In genomic region chr19:10516671-10517286, GRCh38 we compare ENCODE assay signal across 8 cellular contexts. TPM values are rescaled to one million over a fixed set of nuclear protein-coding genes. Genes with fewer than 3 reads are reported as not detected.
DNase-seq lines count a peak whose midpoint lies in the region; ATAC-seq and TF ChIP-seq lines count a peak whose summit lies in the region.

No MANE protein-coding gene starts in this region.

- CTCF ChIA-PET in activated naive CD4-positive, alpha-beta T cell treated with anti-CD3 and anti-CD28 coated beads, Interleukin-2, amount 10 ng/mL, durations not matched to agents 7 days and 5 days (lab: Charles Lee), result interaction anchor here (0.5 to 1.2 kb wide), 3 partner anchors 8 to 23 kb away, joined by 3 to 4 read pairs (median 3); no protein-coding TSS in a partner anchor
- CTCF ChIA-PET in activated CD8-positive, alpha-beta T cell treated with anti-CD3 and anti-CD28 coated beads, Interleukin-2, amount 10 ng/mL, durations not matched to agents 7 days and 5 days (lab: Charles Lee), result interaction anchor here (0.9 to 1.6 kb wide), 4 partner anchors 35 to 183 kb away, joined by 3 to 4 read pairs (median 4); no protein-coding TSS in a partner anchor

- H3K4me3 Mint-ChIP-seq in activated naive CD4-positive, alpha-beta T cell treated with anti-CD3 and anti-CD28 coated beads, Interleukin-2, amount 10 ng/mL, durations not matched to agents 7 days and 5 days, result peak overlapping the region; percentile 31
- peak overlapping the region; percentile 15 for H3K4me3 Mint-ChIP-seq in activated CD8-positive, alpha-beta T cell treated with anti-CD3 and anti-CD28 coated beads, Interleukin-2, amount 10 ng/mL, durations not matched to agents 7 days and 5 days

- peaks cover 37% of the 10 kb centered on the region for H3K4me1 Mint-ChIP-seq in activated naive CD4-positive, alpha-beta T cell treated with anti-CD3 and anti-CD28 coated beads, Interleukin-2, amount 10 ng/mL, durations not matched to agents 7 days and 5 days
- H3K4me1 Mint-ChIP-seq in activated CD8-positive, alpha-beta T cell treated with anti-CD3 and anti-CD28 coated beads, Interleukin-2, amount 10 ng/mL, durations not matched to agents 7 days and 5 days (ENCODE audit: low read depth), result peaks cover 44% of the 10 kb centered on the region

- DNase-seq in activated naive CD4-positive, alpha-beta T cell treated with anti-CD3 and anti-CD28 coated beads, Interleukin-2, amount 10 ng/mL, durations not matched to agents 7 days and 5 days, result peak; percentile 23
- no peak for DNase-seq in activated naive CD4-positive, alpha-beta T cell treated with Interleukin-2 at 50 U/mL for 16 hours
- DNase-seq in activated CD8-positive, alpha-beta T cell treated with anti-CD3 and anti-CD28 coated beads, Interleukin-2, amount 10 ng/mL, durations not matched to agents 7 days and 5 days, result no peak
- no peak for DNase-seq in upper lobe of left lung
- DNase-seq in T-helper 9 cell, result no peak
- no peak for DNase-seq in mesenteric fat pad (ENCODE audit: low spot score)

- H3K9me3 Mint-ChIP-seq in activated naive CD4-positive, alpha-beta T cell treated with anti-CD3 and anti-CD28 coated beads, Interleukin-2, amount 10 ng/mL, durations not matched to agents 7 days and 5 days, result no peaks in the 10 kb centered on the region
- H3K9me3 Mint-ChIP-seq in activated CD8-positive, alpha-beta T cell treated with anti-CD3 and anti-CD28 coated beads, Interleukin-2, amount 10 ng/mL, durations not matched to agents 7 days and 5 days (ENCODE audit: insufficient read depth), result no peaks in the 10 kb centered on the region

- no peaks in the 10 kb centered on the region for H3K36me3 ChIP-seq in iPS-20b (ENCODE audit: insufficient read depth, low read depth, low read length)
- no peaks in the 10 kb centered on the region for H3K36me3 ChIP-seq in upper lobe of left lung

- no peak for TF ChIP-seq EP300 in upper lobe of left lung (IDR thresholded peaks at IDR 0.05)

- H3K27ac ChIP-seq in iPS-20b (ENCODE audit: low read length), result no peak overlapping the region
- H3K27ac ChIP-seq in upper lobe of left lung, result peak overlapping the region in 2 of 4 donors; percentile 4 to 36

- H3K9ac ChIP-seq in iPS-20b (ENCODE audit: low read depth, low read length), result no peak overlapping the region

- ATAC-seq in activated CD8-positive, alpha-beta T cell treated with anti-CD3 and anti-CD28 coated beads, Interleukin-2, amount 10 ng/mL, durations not matched to agents 7 days and 5 days, result no peak
- no peak for ATAC-seq in upper lobe of left lung (ENCODE audit: low FRiP score in 2 of 2)
- no peak for ATAC-seq in HG03521 (IDR thresholded peaks at IDR 0.05; ENCODE audit: unreplicated experiment)

- WGBS in upper lobe of left lung, 2 donors, result 45 to 50% methylated on average over 8 to 9 of the region's 10 CpGs

- POLR2A ChIA-PET in activated CD8-positive, alpha-beta T cell treated with anti-CD3 and anti-CD28 coated beads, Interleukin-2, amount 10 ng/mL, durations not matched to agents 7 days and 5 days (lab: Charles Lee), result no interaction called here

- H3K9me3 ChIP-seq in iPS-20b (ENCODE audit: insufficient read depth, low read depth, low read length), result no peaks in the 10 kb centered on the region
- no peaks in the 10 kb centered on the region for H3K9me3 ChIP-seq in upper lobe of left lung

- H3K27me3 ChIP-seq in iPS-20b (ENCODE audit: insufficient read depth, low read length) (peaks cover 87% of the 10 kb centered on the region), upper lobe of left lung (peaks cover 3 to 46% (median 31%) of the 10 kb centered on the region in 4 donors)

- H3K36me3 Mint-ChIP-seq in activated naive CD4-positive, alpha-beta T cell treated with anti-CD3 and anti-CD28 coated beads, Interleukin-2, amount 10 ng/mL, durations not matched to agents 7 days and 5 days, result peaks cover 2% of the 10 kb centered on the region
- no peaks in the 10 kb centered on the region for H3K36me3 Mint-ChIP-seq in activated CD8-positive, alpha-beta T cell treated with anti-CD3 and anti-CD28 coated beads, Interleukin-2, amount 10 ng/mL, durations not matched to agents 7 days and 5 days (ENCODE audit: low read depth)

- TF ChIP-seq CTCF in upper lobe of left lung (IDR thresholded peaks at IDR 0.05), result no peak

- no peak for TF ChIP-seq POLR2A in upper lobe of left lung (IDR thresholded peaks at IDR 0.05)

- peaks cover 99% of the 10 kb centered on the region for H3K27me3 Mint-ChIP-seq in activated naive CD4-positive, alpha-beta T cell treated with anti-CD3 and anti-CD28 coated beads, Interleukin-2, amount 10 ng/mL, durations not matched to agents 7 days and 5 days
- peaks cover 56% of the 10 kb centered on the region for H3K27me3 Mint-ChIP-seq in activated CD8-positive, alpha-beta T cell treated with anti-CD3 and anti-CD28 coated beads, Interleukin-2, amount 10 ng/mL, durations not matched to agents 7 days and 5 days (ENCODE audit: low read depth)

- H3K27ac Mint-ChIP-seq in activated naive CD4-positive, alpha-beta T cell treated with anti-CD3 and anti-CD28 coated beads, Interleukin-2, amount 10 ng/mL, durations not matched to agents 7 days and 5 days, result no peak overlapping the region
- no peak overlapping the region for H3K27ac Mint-ChIP-seq in activated CD8-positive, alpha-beta T cell treated with anti-CD3 and anti-CD28 coated beads, Interleukin-2, amount 10 ng/mL, durations not matched to agents 7 days and 5 days

- H3K4me3 ChIP-seq in iPS-20b (ENCODE audit: low read length) (peak overlapping the region; percentile 65), upper lobe of left lung (peak overlapping the region in 3 of 4 donors; percentile 24 to 40 (median 39))

- 0 out of 2 replicates have a peak, but pooled peaks cover 4% of the 10 kb centered on the region for H3K4me1 ChIP-seq in iPS-20b (ENCODE audit: insufficient read depth, low read length)
- peaks cover 17 to 38% (median 22%) of the 10 kb centered on the region in 4 donors for H3K4me1 ChIP-seq in upper lobe of left lung

RNA-seq across cellular contexts. Expression of gene S1PR5, which starts 0.5 kb away (rescaled TPM):
- total RNA-seq in activated CD8-positive, alpha-beta T cell treated with anti-CD3 and anti-CD28 coated beads, Interleukin-2, amount 10 ng/mL, durations not matched to agents 7 days and 5 days, result under 1 TPM; 0.89 to 0.95 TPM
- total RNA-seq in upper lobe of left lung (1 to 10 TPM in 4 of 6 donors, under 1 TPM in 2; 0.49 to 2.7 (median 1.8) TPM), mesenteric fat pad (0.13 TPM)

RNA-seq across cellular contexts. Expression of gene KEAP1, which starts 13.6 kb away (rescaled TPM):
- 10 to 100 TPM; 89.4 to 92.1 TPM for total RNA-seq in activated CD8-positive, alpha-beta T cell treated with anti-CD3 and anti-CD28 coated beads, Interleukin-2, amount 10 ng/mL, durations not matched to agents 7 days and 5 days
- total RNA-seq in upper lobe of left lung, result 10 to 100 TPM; 34.6 to 85.1 (median 60.7) TPM
- 71.9 TPM for total RNA-seq in mesenteric fat pad

RNA-seq across cellular contexts. Expression of gene ATG4D, which starts 26.9 kb away (rescaled TPM):
- total RNA-seq in activated CD8-positive, alpha-beta T cell treated with anti-CD3 and anti-CD28 coated beads, Interleukin-2, amount 10 ng/mL, durations not matched to agents 7 days and 5 days, result 10 to 100 TPM; 46.1 to 46.9 TPM
- 10 to 100 TPM; 18.1 to 49.2 (median 27.7) TPM for total RNA-seq in upper lobe of left lung
- total RNA-seq in mesenteric fat pad, result 19.0 TPM

RNA-seq across cellular contexts. Expression of gene KRI1, which starts 49.0 kb away (rescaled TPM):
- total RNA-seq in activated CD8-positive, alpha-beta T cell treated with anti-CD3 and anti-CD28 coated beads, Interleukin-2, amount 10 ng/mL, durations not matched to agents 7 days and 5 days, result 10 to 100 TPM; 64.0 to 72.8 TPM
- total RNA-seq in upper lobe of left lung (10 to 100 TPM; 13.1 to 74.4 (median 24.5) TPM), mesenteric fat pad (21.7 TPM)

RNA-seq across cellular contexts. Expression of gene CDKN2D, which starts 52.0 kb away (rescaled TPM):
- 10 to 100 TPM; 86.0 to 88.7 TPM for total RNA-seq in activated CD8-positive, alpha-beta T cell treated with anti-CD3 and anti-CD28 coated beads, Interleukin-2, amount 10 ng/mL, durations not matched to agents 7 days and 5 days
- total RNA-seq in upper lobe of left lung (10 to 100 TPM in 5 of 6 donors, 1 to 10 TPM in 1; 2.1 to 21.3 (median 15.9) TPM), mesenteric fat pad (11.4 TPM)
